In genomic region chr3:50246517-50246954, GRCh38 we compare ENCODE assay signal across 7 cellular contexts.
A peak's percentile ranks its signal among the peaks of the same experiment; 100 is the strongest.
DNase-seq lines count a peak whose midpoint lies in the region; ATAC-seq, FAIRE-seq and TF ChIP-seq lines count a peak whose summit lies in the region.

No MANE protein-coding gene starts in this region.

- no peak for TF ChIP-seq CTCF in astrocyte of the spinal cord (IDR thresholded peaks at IDR 0.05; ENCODE audit: low read depth, low read length)

- FAIRE-seq in GM19239 (lab: Jason Lieb, UNC), result peak; percentile 80

- H3K27me3 ChIP-seq in layer of hippocampus (ENCODE audit: control insufficient read depth, insufficient read depth, low read length), result no peaks in the 10 kb centered on the region

- peak; percentile 49 for ATAC-seq in HG03432 (IDR thresholded peaks at IDR 0.05; ENCODE audit: unreplicated experiment)

- no peak overlapping the region for H3K4me3 ChIP-seq in astrocyte of the spinal cord (ENCODE audit: low read depth, low read length)

- in situ Hi-C loops in astrocyte of the spinal cord (cut with HindIII; ENCODE audit: low sequenced_read_pairs), result no loop called here

- DNase-seq in GM19239 (ENCODE audit: insufficient read length, low spot score), result no peak
- peak; percentile 99 for DNase-seq in T1000 (lab: John Stamatoyannopoulos, UW)
- DNase-seq in astrocyte of the spinal cord (ENCODE audit: low read depth, low spot score), result peak; percentile 98
- peak; percentile 74 to 85 (median 75) for DNase-seq in stimulated activated CD4-positive, alpha-beta T cell treated with anti-CD3 and anti-CD28 coated beads, TNF-alpha, amount 100 ng/mL, for 24 hours (ENCODE audit: low read depth in 3 of 3)
- DNase-seq in cerebellar cortex (ENCODE audit: low spot score), result no peak

- peak overlapping the region; percentile 84 for H3K27ac ChIP-seq in layer of hippocampus (ENCODE audit: low read depth, low read length)

Comparison
In these comparisons a context has a peak if more than half of its experiments do, and no peak if none do; other contexts are left out.
1. DNase-seq: peak in T1000 (single experiment), astrocyte of the spinal cord (single experiment) and stimulated activated CD4-positive, alpha-beta T cell treated with anti-CD3 and anti-CD28 coated beads, TNF-alpha, amount 100 ng/mL, for 24 hours (3 of 3); none in GM19239 (single experiment) and cerebellar cortex (single experiment).